In genomic region chr9:2630158-2630557, GRCh38 we compare ENCODE assay signal across 1 cellular context.
TF ChIP-seq lines count a peak whose summit lies in the region.

No MANE protein-coding gene starts in this region.

TF ChIP-seq in K562, 482 proteins besides CTCF, POLR2A, EP300 and RAD21 (continued from another document and continues in another):
- TF ChIP-seq CHD7 (IDR thresholded peaks at IDR 0.05; ENCODE audit: low read depth, low read length) (no peak), LEF1 (IDR thresholded peaks at IDR 0.05) (no peak), BCL6 (CRISPR knock-in tag; IDR thresholded peaks at IDR 0.05) (no peak), CHAMP1 (IDR thresholded peaks at IDR 0.05) (no peak), SPI1 (IDR thresholded peaks at IDR 0.05; ENCODE audit: borderline replicate concordance, low read depth, low read length) (no peak), ZBED1 (IDR thresholded peaks at IDR 0.05) (no peak), ETV5 (CRISPR knock-in tag; IDR thresholded peaks at IDR 0.05; ENCODE audit: low read depth) (no peak), ZKSCAN1 (IDR thresholded peaks at IDR 0.05; ENCODE audit: low read depth, low read length) (no peak), SMAD1 (IDR thresholded peaks at IDR 0.05; ENCODE audit: low read depth, low read length, partially characterized antibody) (no peak), MAFG (tag; conservative IDR thresholded peaks at IDR 0.05) (peak; percentile 56), HOXB6 (CRISPR knock-in tag; IDR thresholded peaks at IDR 0.05; ENCODE audit: borderline replicate concordance) (no peak), SMAD3 (CRISPR knock-in tag; conservative IDR thresholded peaks at IDR 0.05) (no peak), HMBOX1 (IDR thresholded peaks at IDR 0.05) (no peak), HINFP (tag; conservative IDR thresholded peaks at IDR 0.05; ENCODE audit: low read depth) (no peak), PBX2 (CRISPR knock-in tag; IDR thresholded peaks at IDR 0.05; ENCODE audit: low read depth) (no peak), PBX2 (tag; conservative IDR thresholded peaks at IDR 0.05; ENCODE audit: low read depth) (no peak), CCAR2 (IDR thresholded peaks at IDR 0.05; ENCODE audit: low read depth, low read length) (no peak), SP2 (IDR thresholded peaks at IDR 0.05; ENCODE audit: extremely low read depth, low read depth, low read length, poor library complexity, severe bottlenecking) (no peak), ZFP1 (CRISPR knock-in tag; IDR thresholded peaks at IDR 0.05) (no peak), HDAC3 (IDR thresholded peaks at IDR 0.05; ENCODE audit: borderline replicate concordance, partially characterized antibody) (no peak), MITF (IDR thresholded peaks at IDR 0.05) (no peak), SP1 (CRISPR knock-in tag; IDR thresholded peaks at IDR 0.05) (no peak), NR1H2 (CRISPR knock-in tag; IDR thresholded peaks at IDR 0.05) (no peak), ZNF277 (CRISPR knock-in tag; IDR thresholded peaks at IDR 0.05; ENCODE audit: borderline replicate concordance) (no peak), CBFB (CRISPR knock-in tag; IDR thresholded peaks at IDR 0.05) (no peak), KAT2B (IDR thresholded peaks at IDR 0.05; ENCODE audit: low read depth, low read length) (no peak), FOXK2 (conservative IDR thresholded peaks at IDR 0.05 in 1 of 2, IDR thresholded peaks at IDR 0.05 in 1 of 2; ENCODE audit: low read depth in 2 of 2) (no peak), MYBL2 (IDR thresholded peaks at IDR 0.05; ENCODE audit: low read depth) (no peak), MYBL2 (CRISPR knock-in tag; IDR thresholded peaks at IDR 0.05; ENCODE audit: borderline replicate concordance) (no peak), CREB3L1 (IDR thresholded peaks at IDR 0.05; ENCODE audit: borderline replicate concordance, low read depth) (no peak), ZNF3 (CRISPR knock-in tag; IDR thresholded peaks at IDR 0.05) (no peak), SIN3A (IDR thresholded peaks at IDR 0.05; ENCODE audit: borderline replicate concordance in 2 of 2, control insufficient read depth in 1 of 2, low read depth in 2 of 2, low read length in 2 of 2) (no peak), NFIC (IDR thresholded peaks at IDR 0.05) (no peak)
